ENCODE assay signal across 8 cellular contexts in the genomic region with DNA sequence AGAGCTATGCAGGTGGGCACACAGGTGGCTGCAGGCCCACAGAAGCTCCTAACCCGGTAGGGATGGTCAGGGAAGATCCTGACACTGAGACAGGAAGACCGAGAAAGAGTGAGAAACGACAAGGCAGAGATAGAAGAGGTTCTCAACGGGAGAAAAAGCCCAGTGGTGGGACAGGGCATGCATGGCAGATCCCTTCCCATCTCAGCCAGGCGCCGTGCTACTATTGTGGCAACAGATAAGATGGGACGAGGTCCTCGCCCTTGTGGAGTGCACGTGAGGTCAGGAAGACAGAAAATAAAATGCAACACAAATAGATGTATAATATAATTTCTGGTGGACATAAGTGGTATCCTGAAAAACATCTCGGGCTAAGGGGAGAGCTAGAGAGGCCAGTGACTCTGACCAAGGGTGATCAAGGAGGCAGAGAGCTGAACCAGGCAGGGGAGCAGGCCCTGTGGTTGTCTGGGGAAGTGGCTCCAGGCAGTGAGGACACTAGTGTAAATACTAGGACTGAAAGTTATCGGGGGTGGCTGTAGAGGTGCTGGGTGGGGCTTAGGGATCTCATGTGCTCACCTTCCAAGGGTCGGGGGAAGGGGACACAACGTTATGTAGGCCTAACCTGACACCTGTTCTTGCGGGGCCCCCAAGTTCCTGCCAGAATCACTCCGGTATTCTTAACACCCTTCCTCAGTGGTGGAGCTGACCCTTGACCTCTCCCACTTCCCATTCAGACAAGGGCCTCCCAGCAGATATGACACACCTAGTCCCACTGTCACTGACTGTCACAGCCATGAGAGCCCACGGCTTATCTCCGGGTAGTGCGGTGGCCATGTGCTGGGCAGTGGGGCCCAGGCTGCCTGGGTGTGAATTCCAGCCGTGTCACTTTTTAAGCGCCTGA. TPM values are rescaled to one million over a fixed set of nuclear protein-coding genes. Genes with fewer than 3 reads are reported as not detected.
A peak's percentile ranks its signal among the peaks of the same experiment; 100 is the strongest.
DNase-seq lines count a peak whose midpoint lies in the region; ATAC-seq and TF ChIP-seq lines count a peak whose summit lies in the region.

No MANE protein-coding gene starts in this region.

- H3K4me3 ChIP-seq in suprapubic skin, result peak overlapping the region; percentile 71

- H3K9me3 ChIP-seq in suprapubic skin, result no peaks in the 10 kb centered on the region

- TF ChIP-seq CTCF in suprapubic skin (IDR thresholded peaks at IDR 0.05) (no peak), GM10266 (IDR thresholded peaks at IDR 0.05; ENCODE audit: control insufficient read depth, insufficient read depth, low read depth, missing control alignments) (no peak)

- H3K4me1 Mint-ChIP-seq in activated naive CD4-positive, alpha-beta T cell treated with anti-CD3 and anti-CD28 coated beads for 36 hours (ENCODE audit: low read depth), result peaks cover 8% of the 10 kb centered on the region
- peaks cover 26% of the 10 kb centered on the region for H3K4me1 Mint-ChIP-seq in activated naive CD8-positive, alpha-beta T cell treated with anti-CD3 and anti-CD28 coated beads, Interleukin-2, amount 50 U/mL, for 24 hours

- H3K4me3 Mint-ChIP-seq in activated naive CD4-positive, alpha-beta T cell treated with anti-CD3 and anti-CD28 coated beads for 36 hours, result peak overlapping the region; percentile 72
- peak overlapping the region; percentile 84 for H3K4me3 Mint-ChIP-seq in activated naive CD8-positive, alpha-beta T cell treated with anti-CD3 and anti-CD28 coated beads, Interleukin-2, amount 50 U/mL, for 24 hours

- WGBS in suprapubic skin, result 68% methylated on average over 20 of the region's 20 CpGs

- no peak for TF ChIP-seq EP300 in suprapubic skin (IDR thresholded peaks at IDR 0.05)

- no peaks in the 10 kb centered on the region for H3K27me3 ChIP-seq in suprapubic skin

- ATAC-seq in activated naive CD8-positive, alpha-beta T cell treated with anti-CD3 and anti-CD28 coated beads, Interleukin-2, amount 50 U/mL, for 24 hours, result no peak

- H3K9me3 Mint-ChIP-seq in activated naive CD4-positive, alpha-beta T cell treated with anti-CD3 and anti-CD28 coated beads for 36 hours, result no peaks in the 10 kb centered on the region
- H3K9me3 Mint-ChIP-seq in activated naive CD8-positive, alpha-beta T cell treated with anti-CD3 and anti-CD28 coated beads, Interleukin-2, amount 50 U/mL, for 24 hours, result no peaks in the 10 kb centered on the region

- peak overlapping the region; percentile 75 for H3K27ac ChIP-seq in suprapubic skin

- H3K27me3 Mint-ChIP-seq in activated naive CD4-positive, alpha-beta T cell treated with anti-CD3 and anti-CD28 coated beads for 36 hours (ENCODE audit: low read depth), result peaks cover 10% of the 10 kb centered on the region
- peaks cover 8% of the 10 kb centered on the region for H3K27me3 Mint-ChIP-seq in activated naive CD8-positive, alpha-beta T cell treated with anti-CD3 and anti-CD28 coated beads, Interleukin-2, amount 50 U/mL, for 24 hours

- H3K36me3 ChIP-seq in suprapubic skin, result peaks cover 30% of the 10 kb centered on the region

- TF ChIP-seq POLR2A in suprapubic skin (IDR thresholded peaks at IDR 0.05), result no peak

- CTCF ChIA-PET in activated naive CD4-positive, alpha-beta T cell treated with anti-CD3 and anti-CD28 coated beads for 36 hours (lab: Charles Lee), result interaction anchor here (0.6 to 1.7 kb wide), 4 partner anchors 87 to 512 kb away, joined by 3 to 8 read pairs (median 4); no protein-coding TSS in a partner anchor

- peaks cover 23% of the 10 kb centered on the region for H3K36me3 Mint-ChIP-seq in activated naive CD4-positive, alpha-beta T cell treated with anti-CD3 and anti-CD28 coated beads for 36 hours (ENCODE audit: low read depth)
- H3K36me3 Mint-ChIP-seq in activated naive CD8-positive, alpha-beta T cell treated with anti-CD3 and anti-CD28 coated beads, Interleukin-2, amount 50 U/mL, for 24 hours (ENCODE audit: low read depth), result peaks cover 33% of the 10 kb centered on the region

- H3K27ac Mint-ChIP-seq in activated naive CD4-positive, alpha-beta T cell treated with anti-CD3 and anti-CD28 coated beads for 36 hours, result peak overlapping the region; percentile 4
- H3K27ac Mint-ChIP-seq in activated naive CD8-positive, alpha-beta T cell treated with anti-CD3 and anti-CD28 coated beads, Interleukin-2, amount 50 U/mL, for 24 hours, result peak overlapping the region; percentile 84

- DNase-seq in activated naive CD4-positive, alpha-beta T cell treated with anti-CD3 and anti-CD28 coated beads for 36 hours, result no peak
- DNase-seq in activated naive CD4-positive, alpha-beta T cell treated with anti-CD3 and anti-CD28 coated beads, Interleukin-2, amount 50 U/mL, for 16 hours, result no peak
- DNase-seq in activated naive CD8-positive, alpha-beta T cell treated with anti-CD3 and anti-CD28 coated beads, Interleukin-2, amount 50 U/mL, for 24 hours, result no peak
- DNase-seq in kidney tubule cell (ENCODE audit: low spot score) (peak; percentile 17), suprapubic skin (ENCODE audit: low spot score in 2 of 2) (no peak), putamen (ENCODE audit: low spot score) (no peak), GM10266 (ENCODE audit: extremely low spot score) (no peak), HPDE6-E6E7 (ENCODE audit: extremely low spot score) (no peak)

- intact Hi-C loops in activated naive CD4-positive, alpha-beta T cell treated with anti-CD3 and anti-CD28 coated beads for 36 hours (cut with micrococcal nuclease), result loop anchor here (2.0 to 5.0 kb wide), 2 partner anchors 77 to 470 kb away; no protein-coding TSS in a partner anchor

- H3K4me1 ChIP-seq in suprapubic skin, result peaks cover 23% of the 10 kb centered on the region

RNA-seq across cellular contexts. Expression of gene SRXN1, which starts 1.0 kb away (rescaled TPM):
- total RNA-seq in activated naive CD4-positive, alpha-beta T cell treated with anti-CD3 and anti-CD28 coated beads for 36 hours, result 1 to 10 TPM; 6.7 to 6.8 TPM
- 10 to 100 TPM in 3 of 4 donors, 1 to 10 TPM in 1; 7.8 to 27.7 (median 21.0) TPM for total RNA-seq in suprapubic skin

RNA-seq across cellular contexts. Expression of gene SCRT2, which starts 23.6 kb away (rescaled TPM):
- not detected for total RNA-seq in activated naive CD4-positive, alpha-beta T cell treated with anti-CD3 and anti-CD28 coated beads for 36 hours
- not detected for total RNA-seq in suprapubic skin

RNA-seq across cellular contexts. Expression of gene TCF15, which starts 41.9 kb away (rescaled TPM):
- total RNA-seq in activated naive CD4-positive, alpha-beta T cell treated with anti-CD3 and anti-CD28 coated beads for 36 hours, result not detected
- total RNA-seq in suprapubic skin, result under 1 TPM in 1 of 4 donors, not detected in 3; 0.76 TPM
